Comparison of ENCODE assay signal across 1 cellular context in the genomic region with DNA sequence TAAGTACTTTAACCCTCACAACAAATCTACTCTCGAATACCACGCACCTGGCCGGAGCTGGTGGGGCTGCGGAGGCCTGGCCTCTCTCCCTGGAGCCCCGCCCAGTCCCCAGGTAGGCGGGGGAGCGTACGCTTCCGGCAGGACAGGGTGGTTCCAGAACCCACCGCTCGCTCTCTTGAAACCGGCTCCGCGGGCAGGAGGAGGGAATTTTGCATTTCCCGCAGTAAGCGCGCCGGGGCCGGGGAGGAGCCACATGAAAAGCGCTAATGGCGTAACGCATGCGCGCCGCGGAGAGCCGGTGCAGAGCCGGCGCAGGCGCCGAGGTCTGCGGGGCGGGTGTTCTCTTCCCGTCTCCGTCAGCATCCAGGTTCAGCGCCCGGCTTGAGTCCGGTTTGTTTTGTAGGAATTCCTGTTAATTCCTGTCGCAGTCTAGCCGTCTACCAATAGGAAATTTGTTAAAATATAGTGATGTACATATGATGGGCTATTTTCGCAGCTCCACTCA.
TF ChIP-seq lines count a peak whose summit lies in the region.

No MANE protein-coding gene starts in this region.

TF ChIP-seq in HepG2, 621 proteins besides CTCF, POLR2A, EP300 and RAD21 (continued from another document and continues in another):
- TF ChIP-seq CCAR2 (optimal IDR thresholded peaks at IDR 0.05; ENCODE audit: low read depth, low read length) (no peak), PITX1 (CRISPR knock-in tag; IDR thresholded peaks at IDR 0.05) (no peak), KIAA2018 (CRISPR knock-in tag; IDR thresholded peaks at IDR 0.05; ENCODE audit: borderline replicate concordance) (no peak), ZNF772 (CRISPR knock-in tag; IDR thresholded peaks at IDR 0.05) (0 out of 2 replicates have a peak, but pooled peaks have one; percentile 30), ISX (CRISPR knock-in tag; conservative IDR thresholded peaks at IDR 0.05) (no peak), MZF1 (CRISPR knock-in tag; IDR thresholded peaks at IDR 0.05; ENCODE audit: borderline replicate concordance) (no peak), ZNF788 (CRISPR knock-in tag; IDR thresholded peaks at IDR 0.05; ENCODE audit: borderline replicate concordance) (no peak), DRAP1 (CRISPR knock-in tag; IDR thresholded peaks at IDR 0.05) (no peak), ZMYM2 (CRISPR knock-in tag; IDR thresholded peaks at IDR 0.05) (no peak), GTF2F1 (IDR thresholded peaks at IDR 0.05; ENCODE audit: low read length) (no peak), RXRA (CRISPR knock-in tag; IDR thresholded peaks at IDR 0.05) (no peak), ZNF34 (CRISPR knock-in tag; IDR thresholded peaks at IDR 0.05; ENCODE audit: borderline replicate concordance) (no peak), TGIF2 (CRISPR knock-in tag; IDR thresholded peaks at IDR 0.05) (no peak), SAP130 (CRISPR knock-in tag; IDR thresholded peaks at IDR 0.05; ENCODE audit: low read depth) (peak; percentile 90), MAZ (IDR thresholded peaks at IDR 0.05; ENCODE audit: borderline replicate concordance, low read depth, low read length) (no peak), MAZ (CRISPR knock-in tag; IDR thresholded peaks at IDR 0.05; ENCODE audit: low read depth) (no peak), ATF7 (IDR thresholded peaks at IDR 0.05) (no peak), ATF7 (CRISPR knock-in tag; IDR thresholded peaks at IDR 0.05) (no peak), ZNF333 (CRISPR knock-in tag; IDR thresholded peaks at IDR 0.05; ENCODE audit: borderline replicate concordance) (no peak), ZNF10 (CRISPR knock-in tag; IDR thresholded peaks at IDR 0.05; ENCODE audit: borderline replicate concordance, low read depth) (no peak), ZNF441 (CRISPR knock-in tag; IDR thresholded peaks at IDR 0.05; ENCODE audit: borderline replicate concordance) (peak; percentile 92), ZNF33A (CRISPR knock-in tag; IDR thresholded peaks at IDR 0.05; ENCODE audit: borderline replicate concordance) (no peak), NR2F2 (IDR thresholded peaks at IDR 0.05; ENCODE audit: borderline replicate concordance, low read depth) (no peak), BCL3 (CRISPR knock-in tag; IDR thresholded peaks at IDR 0.05) (no peak), YEATS2 (CRISPR knock-in tag; IDR thresholded peaks at IDR 0.05; ENCODE audit: borderline replicate concordance) (peak; percentile 17; the same call in 1 of the 2 replicates), NPAS2 (CRISPR knock-in tag; IDR thresholded peaks at IDR 0.05; ENCODE audit: borderline replicate concordance) (no peak), BRD4 (CRISPR knock-in tag; IDR thresholded peaks at IDR 0.05) (no peak), ZBTB33 (CRISPR knock-in tag; IDR thresholded peaks at IDR 0.05) (no peak), ZNF543 (CRISPR knock-in tag; IDR thresholded peaks at IDR 0.05) (0 out of 2 replicates have a peak, but pooled peaks have one; percentile 64), PRPF4 (IDR thresholded peaks at IDR 0.05; ENCODE audit: low read depth, low read length, poor library complexity, severe bottlenecking) (no peak), ZNF121 (CRISPR knock-in tag; IDR thresholded peaks at IDR 0.05) (no peak), MATR3 (CRISPR knock-in tag; IDR thresholded peaks at IDR 0.05) (no peak), ZC3H13 (CRISPR knock-in tag; IDR thresholded peaks at IDR 0.05) (no peak), ZNF879 (CRISPR knock-in tag; IDR thresholded peaks at IDR 0.05) (no peak)
- TF ChIP-seq, protein P1, sequence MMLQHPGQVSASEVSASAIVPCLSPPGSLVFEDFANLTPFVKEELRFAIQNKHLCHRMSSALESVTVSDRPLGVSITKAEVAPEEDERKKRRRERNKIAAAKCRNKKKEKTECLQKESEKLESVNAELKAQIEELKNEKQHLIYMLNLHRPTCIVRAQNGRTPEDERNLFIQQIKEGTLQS (CRISPR knock-in tag; IDR thresholded peaks at IDR 0.05): no peak
- TF ChIP-seq, protein P2, sequence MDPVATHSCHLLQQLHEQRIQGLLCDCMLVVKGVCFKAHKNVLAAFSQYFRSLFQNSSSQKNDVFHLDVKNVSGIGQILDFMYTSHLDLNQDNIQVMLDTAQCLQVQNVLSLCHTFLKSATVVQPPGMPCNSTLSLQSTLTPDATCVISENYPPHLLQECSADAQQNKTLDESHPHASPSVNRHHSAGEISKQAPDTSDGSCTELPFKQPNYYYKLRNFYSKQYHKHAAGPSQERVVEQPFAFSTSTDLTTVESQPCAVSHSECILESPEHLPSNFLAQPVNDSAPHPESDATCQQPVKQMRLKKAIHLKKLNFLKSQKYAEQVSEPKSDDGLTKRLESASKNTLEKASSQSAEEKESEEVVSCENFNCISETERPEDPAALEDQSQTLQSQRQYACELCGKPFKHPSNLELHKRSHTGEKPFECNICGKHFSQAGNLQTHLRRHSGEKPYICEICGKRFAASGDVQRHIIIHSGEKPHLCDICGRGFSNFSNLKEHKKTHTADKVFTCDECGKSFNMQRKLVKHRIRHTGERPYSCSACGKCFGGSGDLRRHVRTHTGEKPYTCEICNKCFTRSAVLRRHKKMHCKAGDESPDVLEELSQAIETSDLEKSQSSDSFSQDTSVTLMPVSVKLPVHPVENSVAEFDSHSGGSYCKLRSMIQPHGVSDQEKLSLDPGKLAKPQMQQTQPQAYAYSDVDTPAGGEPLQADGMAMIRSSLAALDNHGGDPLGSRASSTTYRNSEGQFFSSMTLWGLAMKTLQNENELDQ (CRISPR knock-in tag; IDR thresholded peaks at IDR 0.05; ENCODE audit: borderline replicate concordance): no peak
- TF ChIP-seq, protein P3, sequence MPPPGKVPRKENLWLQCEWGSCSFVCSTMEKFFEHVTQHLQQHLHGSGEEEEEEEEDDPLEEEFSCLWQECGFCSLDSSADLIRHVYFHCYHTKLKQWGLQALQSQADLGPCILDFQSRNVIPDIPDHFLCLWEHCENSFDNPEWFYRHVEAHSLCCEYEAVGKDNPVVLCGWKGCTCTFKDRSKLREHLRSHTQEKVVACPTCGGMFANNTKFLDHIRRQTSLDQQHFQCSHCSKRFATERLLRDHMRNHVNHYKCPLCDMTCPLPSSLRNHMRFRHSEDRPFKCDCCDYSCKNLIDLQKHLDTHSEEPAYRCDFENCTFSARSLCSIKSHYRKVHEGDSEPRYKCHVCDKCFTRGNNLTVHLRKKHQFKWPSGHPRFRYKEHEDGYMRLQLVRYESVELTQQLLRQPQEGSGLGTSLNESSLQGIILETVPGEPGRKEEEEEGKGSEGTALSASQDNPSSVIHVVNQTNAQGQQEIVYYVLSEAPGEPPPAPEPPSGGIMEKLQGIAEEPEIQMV (CRISPR knock-in tag; IDR thresholded peaks at IDR 0.05; ENCODE audit: low read depth): no peak
- TF ChIP-seq, protein P4, sequence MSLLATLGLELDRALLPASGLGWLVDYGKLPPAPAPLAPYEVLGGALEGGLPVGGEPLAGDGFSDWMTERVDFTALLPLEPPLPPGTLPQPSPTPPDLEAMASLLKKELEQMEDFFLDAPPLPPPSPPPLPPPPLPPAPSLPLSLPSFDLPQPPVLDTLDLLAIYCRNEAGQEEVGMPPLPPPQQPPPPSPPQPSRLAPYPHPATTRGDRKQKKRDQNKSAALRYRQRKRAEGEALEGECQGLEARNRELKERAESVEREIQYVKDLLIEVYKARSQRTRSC (CRISPR knock-in tag; IDR thresholded peaks at IDR 0.05; ENCODE audit: low read depth): no peak
- TF ChIP-seq, protein P5, sequence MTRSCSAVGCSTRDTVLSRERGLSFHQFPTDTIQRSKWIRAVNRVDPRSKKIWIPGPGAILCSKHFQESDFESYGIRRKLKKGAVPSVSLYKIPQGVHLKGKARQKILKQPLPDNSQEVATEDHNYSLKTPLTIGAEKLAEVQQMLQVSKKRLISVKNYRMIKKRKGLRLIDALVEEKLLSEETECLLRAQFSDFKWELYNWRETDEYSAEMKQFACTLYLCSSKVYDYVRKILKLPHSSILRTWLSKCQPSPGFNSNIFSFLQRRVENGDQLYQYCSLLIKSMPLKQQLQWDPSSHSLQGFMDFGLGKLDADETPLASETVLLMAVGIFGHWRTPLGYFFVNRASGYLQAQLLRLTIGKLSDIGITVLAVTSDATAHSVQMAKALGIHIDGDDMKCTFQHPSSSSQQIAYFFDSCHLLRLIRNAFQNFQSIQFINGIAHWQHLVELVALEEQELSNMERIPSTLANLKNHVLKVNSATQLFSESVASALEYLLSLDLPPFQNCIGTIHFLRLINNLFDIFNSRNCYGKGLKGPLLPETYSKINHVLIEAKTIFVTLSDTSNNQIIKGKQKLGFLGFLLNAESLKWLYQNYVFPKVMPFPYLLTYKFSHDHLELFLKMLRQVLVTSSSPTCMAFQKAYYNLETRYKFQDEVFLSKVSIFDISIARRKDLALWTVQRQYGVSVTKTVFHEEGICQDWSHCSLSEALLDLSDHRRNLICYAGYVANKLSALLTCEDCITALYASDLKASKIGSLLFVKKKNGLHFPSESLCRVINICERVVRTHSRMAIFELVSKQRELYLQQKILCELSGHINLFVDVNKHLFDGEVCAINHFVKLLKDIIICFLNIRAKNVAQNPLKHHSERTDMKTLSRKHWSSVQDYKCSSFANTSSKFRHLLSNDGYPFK (CRISPR knock-in tag; IDR thresholded peaks at IDR 0.05; ENCODE audit: borderline replicate concordance): peak; percentile 40; the same call in 1 of the 2 replicates
